ENCODE assay signal across 24 cellular contexts in genomic region chr5:1950096-1950707, GRCh38.
DNase-seq lines count a peak whose midpoint lies in the region; FAIRE-seq and TF ChIP-seq lines count a peak whose summit lies in the region.
"Had no signal": no experiment of that assay in that cellular context is flagged by ENCODE, and none has a peak within 500 bp of the region (broad histone marks: within the 10 kb centered on the region; RNA-seq: fewer than 3 reads in every experiment).

No MANE protein-coding gene starts in this region.

- H3K36me3 ChIP-seq in mammary epithelial cell (ENCODE audit: insufficient read depth, low read length) = no peaks in the 10 kb centered on the region
- H3K36me3 ChIP-seq in keratinocyte (ENCODE audit: control insufficient read depth in 2 of 2, extremely low read depth in 1 of 2, insufficient read depth in 2 of 2, low read length in 2 of 2) = no peaks in the 10 kb centered on the region
- H3K36me3 ChIP-seq in suprapubic skin = no peaks in the 10 kb centered on the region
- H3K36me3 ChIP-seq: SJSA1 had no signal

- no peak overlapping the region for H4K8ac ChIP-seq in H9 (replicated peaks; ENCODE audit: insufficient read length, low read depth, low read length)

- no peak overlapping the region for H3K4me2 ChIP-seq in H9 (ENCODE audit: insufficient read depth, insufficient read length, low read length)
- no peak overlapping the region for H3K4me2 ChIP-seq in mammary epithelial cell (ENCODE audit: insufficient read depth, low read depth, low read length)
- no peak overlapping the region for H3K4me2 ChIP-seq in keratinocyte (ENCODE audit: control insufficient read depth, extremely low read depth, insufficient read depth, low read depth, low read length)

- H3K4me1 Mint-ChIP-seq in H9 = peaks cover 28 to 36% of the 10 kb centered on the region in 2 experiments
- H3K4me1 Mint-ChIP-seq: CD8-positive, alpha-beta memory T cell had no signal

- CTCF ChIA-PET in mammary epithelial cell (lab: Charles Lee; ENCODE audit: low non-redundant PET) = no interaction called here

- H3K4me3 ChIP-seq in mammary epithelial cell (replicated peaks in 1 of 3; ENCODE audit: insufficient read depth in 1 of 3, low read depth in 2 of 3, low read length in 3 of 3) (peak overlapping the region in 1 of 3 experiments; percentile 56), keratinocyte (ENCODE audit: control insufficient read depth in 2 of 3, extremely low read depth in 1 of 3, insufficient read depth in 2 of 3, low read depth in 1 of 3, low read length in 3 of 3) (no peak overlapping the region), suprapubic skin (peak overlapping the region; percentile 39)
- H3K4me3 ChIP-seq: K562, SJSA1 had no signal

- peaks cover 0 to 2% (median 0%) of the 10 kb centered on the region in 3 experiments; a peak in 3 of 7 replicates for H3K36me3 Mint-ChIP-seq in H9 (ENCODE audit: insufficient read depth in 1 of 3, low read depth in 3 of 3)
- H3K36me3 Mint-ChIP-seq: CD8-positive, alpha-beta memory T cell had no signal

- H3K14ac ChIP-seq in H9 (ENCODE audit: insufficient read depth, low read length) = peak overlapping the region; percentile 13; the same call in 1 of the 2 replicates

- no peaks in the 10 kb centered on the region for H3K27me3 ChIP-seq in H9 (ENCODE audit: insufficient read depth, low read length)
- H3K27me3 ChIP-seq in mammary epithelial cell (ENCODE audit: insufficient read depth, low read length) = no peaks in the 10 kb centered on the region
- no peaks in the 10 kb centered on the region for H3K27me3 ChIP-seq in keratinocyte (ENCODE audit: control insufficient read depth, extremely low read depth, insufficient read depth, low read length)
- no peaks in the 10 kb centered on the region for H3K27me3 ChIP-seq in suprapubic skin
- H3K27me3 ChIP-seq: SJSA1 had no signal

- intact Hi-C loops in mammary epithelial cell (cut with micrococcal nuclease) = no loop called here

- in situ Hi-C loops in mammary epithelial cell (cut with MboI; ENCODE audit: low sequenced_read_pairs in 2 of 2) = no loop called here

- dilution Hi-C loops in mammary epithelial cell (cut with HindIII; ENCODE audit: low sequenced_read_pairs) (loop anchor here (5.0 to 25.0 kb wide), 3 partner anchors 57 to 1362 kb away; no protein-coding TSS in a partner anchor), keratinocyte (cut with MboI; ENCODE audit: extremely low pct_ligation_motif_present, low sequenced_read_pairs) (no loop called here)

- H3K4me1 ChIP-seq in H9 (ENCODE audit: insufficient read depth, low read length) = no peaks in the 10 kb centered on the region; the same call in 1 of the 2 replicates
- H3K4me1 ChIP-seq in mammary epithelial cell (ENCODE audit: insufficient read depth, low read length) = peaks cover 15% of the 10 kb centered on the region
- peaks cover 23% of the 10 kb centered on the region for H3K4me1 ChIP-seq in keratinocyte (ENCODE audit: control insufficient read depth, extremely low read depth, insufficient read depth, low read length)
- peaks cover 17% of the 10 kb centered on the region for H3K4me1 ChIP-seq in suprapubic skin
- H3K4me1 ChIP-seq: SJSA1 had no signal

- H3K27ac Mint-ChIP-seq in H9 = no peak overlapping the region
- H3K27ac Mint-ChIP-seq: HFFc6 had no signal

- H3T11ph ChIP-seq in H9 (ENCODE audit: low read length) = no peak overlapping the region

- H2BK12ac ChIP-seq in H9 (ENCODE audit: insufficient read length, low read depth, low read length) = no peak overlapping the region

- H2AK5ac ChIP-seq in H9 (ENCODE audit: insufficient read length, low read length) = no peak overlapping the region

- no CpG with 5 or more reads among the region's 32 CpGs for WGBS in H9 (ENCODE audit: extremely low coverage, insufficient read length, low lambda C conversion rate)
- 90% methylated on average over 12 of the region's 32 CpGs for WGBS in mammary epithelial cell (ENCODE audit: low coverage, missing lambda C conversion rate)
- 73% methylated on average over 11 of the region's 32 CpGs for WGBS in suprapubic skin

- H3K56ac ChIP-seq in H9 (ENCODE audit: insufficient read length, low read depth, low read length) = no peak overlapping the region

- TF ChIP-seq POLR2A in suprapubic skin (IDR thresholded peaks at IDR 0.05) = no peak
- TF ChIP-seq POLR2A in GM12891 (IDR thresholded peaks at IDR 0.05; ENCODE audit: low read depth, low read length) = no peak

- H3K9me3 ChIP-seq in H9 (ENCODE audit: control insufficient read depth, low read depth, low read length) (no peaks in the 10 kb centered on the region), mammary epithelial cell (replicated peaks; ENCODE audit: insufficient read depth, low read length) (peaks cover 8% of the 10 kb centered on the region), keratinocyte (ENCODE audit: control insufficient read depth, low read depth, low read length) (peaks cover 5% of the 10 kb centered on the region), suprapubic skin (no peaks in the 10 kb centered on the region)

- DNase-seq in H9 (no peak), mammary epithelial cell (no peak), keratinocyte (ENCODE audit: low read depth, low spot score) (no peak), suprapubic skin (ENCODE audit: low spot score in 2 of 2) (no peak), DMS 273 (lab: John Stamatoyannopoulos, UW; ENCODE audit: unreplicated experiment) (no peak), NK-92 (lab: John Stamatoyannopoulos, UW; ENCODE audit: unreplicated experiment) (no peak), GM12891 (ENCODE audit: insufficient read length, low spot score) (no peak)
- DNase-seq: Calu3; CD8-positive, alpha-beta memory T cell; HFFc6; NCI-H1092; NCI-H1436; NCI-H187 treated with DMSO at 0.1 percent for 48 hours; NCI-H2107; NK-92 treated with Interleukin-12 subunit alpha and Interleukin-12 subunit beta, amount 100 ng/mL, for 24 hours had no signal

- TF ChIP-seq CTCF in H9 (conservative IDR thresholded peaks at IDR 0.05) (no peak), mammary epithelial cell (conservative IDR thresholded peaks at IDR 0.05 in 1 of 2, IDR thresholded peaks at IDR 0.05 in 1 of 2; ENCODE audit: extremely low read depth in 1 of 2, insufficient read depth in 1 of 2, low read depth in 1 of 2, low read length in 2 of 2) (no peak), keratinocyte (optimal IDR thresholded peaks at IDR 0.05 in 1 of 3, IDR thresholded peaks at IDR 0.05 in 1 of 3, conservative IDR thresholded peaks at IDR 0.05 in 1 of 3; ENCODE audit: extremely low read depth in 1 of 3, insufficient read depth in 2 of 3, low read length in 3 of 3) (no peak), suprapubic skin (IDR thresholded peaks at IDR 0.05) (no peak)

- no peaks in the 10 kb centered on the region for H3K79me1 ChIP-seq in H9 (ENCODE audit: insufficient read depth, low read depth, low read length, poor library complexity, severe bottlenecking)

- H3K9me3 Mint-ChIP-seq in H9 = peaks cover 0 to 4% of the 10 kb centered on the region in 2 experiments; a peak in 1 of 5 replicates
- H3K9me3 Mint-ChIP-seq: CD8-positive, alpha-beta memory T cell had no signal

- no peak overlapping the region for H2BK120ac ChIP-seq in H9 (ENCODE audit: low read depth, low read length, poor library complexity, severe bottlenecking)

- H3K9me1 ChIP-seq in keratinocyte (ENCODE audit: control insufficient read depth, extremely low read depth, insufficient read depth, low read length) = no peaks in the 10 kb centered on the region

- H3K23me2 ChIP-seq in H9 (ENCODE audit: insufficient read length, low read depth, low read length, poor library complexity, severe bottlenecking) = no peaks in the 10 kb centered on the region

- no peak overlapping the region for H3K23ac ChIP-seq in H9 (ENCODE audit: insufficient read length, low read depth, low read length)

- H3K18ac ChIP-seq in H9 (ENCODE audit: insufficient read length, low read depth, low read length) = no peak overlapping the region

- no peaks in the 10 kb centered on the region for H3K79me2 ChIP-seq in H9 (ENCODE audit: insufficient read depth, low read length)
- H3K79me2 ChIP-seq in mammary epithelial cell (ENCODE audit: insufficient read depth, low read length) = peaks cover 13% of the 10 kb centered on the region
- no peaks in the 10 kb centered on the region for H3K79me2 ChIP-seq in keratinocyte (ENCODE audit: control insufficient read depth, insufficient read depth, low read length)

- no TSS peak for BruUV-seq in mammary epithelial cell (replicated peaks; lab: Mats Ljungman, UMichigan)

- H3K27me3 Mint-ChIP-seq in H9 (ENCODE audit: low read depth) = peaks cover 29% of the 10 kb centered on the region

- H2BK15ac ChIP-seq in H9 (ENCODE audit: low read depth, low read length) = no peak overlapping the region

- no peak overlapping the region for H4K5ac ChIP-seq in H9 (ENCODE audit: insufficient read length, low read depth, low read length)

- no peak overlapping the region for H3K4ac ChIP-seq in H9 (ENCODE audit: low read depth, low read length)

- H3K4me3 Mint-ChIP-seq in H9 = no peak overlapping the region; a peak in 1 of 5 replicates
- H3K4me3 Mint-ChIP-seq: CD8-positive, alpha-beta memory T cell; HFFc6 had no signal

- no peak overlapping the region for H4K91ac ChIP-seq in H9 (ENCODE audit: insufficient read length, low read depth, low read length)

- FAIRE-seq in keratinocyte (lab: Jason Lieb, UNC) (no peak), GM12891 (lab: Jason Lieb, UNC) (no peak)
- FAIRE-seq: A204.1, G401.6, GM19239, H54, HepG2, K562 had no signal

- H3K9ac ChIP-seq in H9 (ENCODE audit: extremely low read depth, insufficient read length, low read length) (no peak overlapping the region), mammary epithelial cell (ENCODE audit: insufficient read depth, low read length) (no peak overlapping the region), keratinocyte (ENCODE audit: control insufficient read depth, extremely low read depth, insufficient read depth, low read length) (peak overlapping the region; percentile 86)

- no peak overlapping the region for H3K27ac ChIP-seq in H9 (ENCODE audit: insufficient read length, low read depth, low read length)
- H3K27ac ChIP-seq in mammary epithelial cell (ENCODE audit: insufficient read depth, low read depth, low read length) = peak overlapping the region; percentile 95
- H3K27ac ChIP-seq in keratinocyte (ENCODE audit: control insufficient read depth, insufficient read depth, low read length) = peak overlapping the region; percentile 96
- no peak overlapping the region for H3K27ac ChIP-seq in suprapubic skin
- H3K27ac ChIP-seq: C4-2B, HL-60, SJSA1 had no signal

- H2BK20ac ChIP-seq in H9 (ENCODE audit: low read depth, low read length, poor library complexity, severe bottlenecking) = no peak overlapping the region

- H4K20me1 ChIP-seq in H9 (ENCODE audit: control insufficient read depth, insufficient read depth, insufficient read length) = no peaks in the 10 kb centered on the region
- H4K20me1 ChIP-seq in mammary epithelial cell (ENCODE audit: insufficient read depth, low read length) = no peaks in the 10 kb centered on the region
- no peaks in the 10 kb centered on the region for H4K20me1 ChIP-seq in keratinocyte (ENCODE audit: control insufficient read depth, extremely low read depth, insufficient read depth, low read length)

- no peak overlapping the region for H2BK5ac ChIP-seq in H9 (ENCODE audit: insufficient read length, low read length)

- no peak for TF ChIP-seq EP300 in suprapubic skin (IDR thresholded peaks at IDR 0.05)

- H2AFZ ChIP-seq in H9 (ENCODE audit: low read length) = no peak overlapping the region
- no peak overlapping the region for H2AFZ ChIP-seq in mammary epithelial cell (ENCODE audit: low read depth, low read length)
- no peak overlapping the region for H2AFZ ChIP-seq in keratinocyte (ENCODE audit: control insufficient read depth, low read length)

Comparison
In these comparisons a context has a peak if more than half of its experiments do, and no peak if none do; other contexts are left out.
1. H3K27ac ChIP-seq: peak in mammary epithelial cell (single experiment) and keratinocyte (single experiment); none in H9 (single experiment) and suprapubic skin (single experiment).